12 cellular contexts compared by ENCODE assay signal in genomic region chr4:114025176-114025777, GRCh38. TPM values are rescaled to one million over a fixed set of nuclear protein-coding genes. Genes with fewer than 3 reads are reported as not detected.
DNase-seq lines count a peak whose midpoint lies in the region; ATAC-seq, FAIRE-seq and TF ChIP-seq lines count a peak whose summit lies in the region.
"Had no signal": no experiment of that assay in that cellular context is flagged by ENCODE, and none has a peak within 500 bp of the region (broad histone marks: within the 10 kb centered on the region; RNA-seq: fewer than 3 reads in every experiment).

No MANE protein-coding gene starts in this region.

- H3K27ac ChIP-seq in adrenal gland = no peak overlapping the region
- H3K27ac ChIP-seq: vagina had no signal

- intact Hi-C loops in adrenal gland (cut with DNase I) = no loop called here

- no peak for TF ChIP-seq CTCF in adrenal gland (IDR thresholded peaks at IDR 0.05)

- no peaks in the 10 kb centered on the region for H3K36me3 ChIP-seq in adrenal gland (replicated peaks in 1 of 2)
- H3K36me3 ChIP-seq: vagina had no signal

- no peaks in the 10 kb centered on the region for H3K27me3 ChIP-seq in adrenal gland
- H3K27me3 ChIP-seq: vagina had no signal

- FAIRE-seq in GM12891 (lab: Jason Lieb, UNC) = peak; percentile 83

- TF ChIP-seq POLR2A in GM12891 (IDR thresholded peaks at IDR 0.05; ENCODE audit: low read depth, low read length) (no peak), adrenal gland (IDR thresholded peaks at IDR 0.05) (no peak)

- 73 to 79% (median 74%) methylated on average over 5 of the region's 5 CpGs for WGBS in adrenal gland, 4 donors

- H3K4me1 ChIP-seq in adrenal gland (replicated peaks in 1 of 2) = no peaks in the 10 kb centered on the region
- H3K4me1 ChIP-seq: vagina had no signal

- no peak overlapping the region for H3K4me3 ChIP-seq in adrenal gland
- H3K4me3 ChIP-seq: vagina had no signal

- ATAC-seq in GM21381 (IDR thresholded peaks at IDR 0.05; ENCODE audit: unreplicated experiment) (peak; percentile 86), HG03060 (IDR thresholded peaks at IDR 0.05; ENCODE audit: low read depth, unreplicated experiment) (peak; percentile 84)

- no peak for DNase-seq in GM12891 (ENCODE audit: insufficient read length, low spot score)
- DNase-seq in NOMO-1 (lab: John Stamatoyannopoulos, UW; ENCODE audit: unreplicated experiment in 2 of 2) = peak; percentile 29 to 43
- DNase-seq in NCI-H2196 (lab: John Stamatoyannopoulos, UW; ENCODE audit: unreplicated experiment) = no peak
- no peak for DNase-seq in T-helper 9 cell
- no peak for DNase-seq in OCI-M1 (lab: John Stamatoyannopoulos, UW)
- no peak for DNase-seq in adrenal gland
- DNase-seq: activated B cell treated with CpG ODN at 0.5 μM for 24 hours, nucleus accumbens had no signal

- H3K9me3 ChIP-seq in adrenal gland (replicated peaks in 1 of 3) = no peaks in the 10 kb centered on the region
- H3K9me3 ChIP-seq: vagina had no signal

TF ChIP-seq in GM12891, 5 proteins besides CTCF, POLR2A, EP300 and RAD21:
- TF ChIP-seq POLR2AphosphoS5 (IDR thresholded peaks at IDR 0.05; ENCODE audit: low read depth, low read length) (no peak), SPI1 (IDR thresholded peaks at IDR 0.05; ENCODE audit: low read depth, low read length) (peak; percentile 86), POU2F2 (IDR thresholded peaks at IDR 0.05; ENCODE audit: low read depth, low read length) (no peak), PAX5 (IDR thresholded peaks at IDR 0.05; ENCODE audit: insufficient read depth, low read length, severe bottlenecking) (no peak), TAF1 (IDR thresholded peaks at IDR 0.05; ENCODE audit: low read depth, low read length) (no peak)

RNA-seq across cellular contexts. Expression of gene ARSJ, which starts 45.8 kb away (rescaled TPM):
- not detected for polyA plus RNA-seq in GM12891 (2012; ENCODE audit: low read depth, missing spikeins)
- 1 to 10 TPM in 7 of 8 donors, under 1 TPM in 1; 0.60 to 6.1 (median 3.9) TPM for total RNA-seq in adrenal gland
- 1 to 10 TPM in 1 of 3 donors, under 1 TPM in 2; 0.48 to 2.5 (median 0.81) TPM for polyA plus RNA-seq in adrenal gland
- total RNA-seq: activated B cell treated with CpG ODN at 0.5 μM for 24 hours had no signal
- polyA plus RNA-seq: IgD-negative memory B cell had no signal

Comparison
In these comparisons a context has a peak if more than half of its experiments do, and no peak if none do; other contexts are left out.
1. DNase-seq: peak in NOMO-1 (2 of 2); none in GM12891 (single experiment), NCI-H2196 (single experiment), T-helper 9 cell (single experiment), OCI-M1 (single experiment) and adrenal gland (0 of 7).